9 cellular contexts compared by ENCODE assay signal in genomic region chr17:18318122-18318521, GRCh38. TPM values are rescaled to one million over a fixed set of nuclear protein-coding genes. Genes with fewer than 3 reads are reported as not detected.
DNase-seq lines count a peak whose midpoint lies in the region; ATAC-seq and TF ChIP-seq lines count a peak whose summit lies in the region.
"Had no signal": no experiment of that assay in that cellular context is flagged by ENCODE, and none has a peak within 500 bp of the region (broad histone marks: within the 10 kb centered on the region; RNA-seq: fewer than 3 reads in every experiment).

No MANE protein-coding gene starts in this region.

- no peaks in the 10 kb centered on the region for H3K9me3 Mint-ChIP-seq in CD4-positive, CD25-positive, alpha-beta regulatory T cell
- no peaks in the 10 kb centered on the region for H3K9me3 Mint-ChIP-seq in neural crest cell

- no peak for DNase-seq in CD4-positive, CD25-positive, alpha-beta regulatory T cell
- no peak for DNase-seq in NB4 (ENCODE audit: low read depth)
- no peak for DNase-seq in choroid plexus epithelial cell (ENCODE audit: low read depth)
- no peak for DNase-seq in neural crest cell (ENCODE audit: low read depth, low spot score)
- DNase-seq in mucosa of descending colon, result no peak
- no peak for DNase-seq in OCI-M1 (lab: John Stamatoyannopoulos, UW)
- DNase-seq in hypothalamus (lab: John Stamatoyannopoulos, UW), result no peak
- DNase-seq: activated naive CD4-positive, alpha-beta T cell treated with anti-CD3 and anti-CD28 coated beads, Interleukin-2, amount 50 U/mL, for 16 hours had no signal

- H3K4me3 ChIP-seq in CD4-positive, CD25-positive, alpha-beta regulatory T cell (ENCODE audit: low read depth, low read length), result no peak overlapping the region
- H3K4me3 ChIP-seq in NB4 (ENCODE audit: low read depth, low read length) (peak overlapping the region; percentile 47), choroid plexus epithelial cell (ENCODE audit: low read depth, low read length) (peak overlapping the region; percentile 12), mucosa of descending colon (no peak overlapping the region)

- peaks cover 25% of the 10 kb centered on the region for H3K36me3 Mint-ChIP-seq in CD4-positive, CD25-positive, alpha-beta regulatory T cell
- peaks cover 4% of the 10 kb centered on the region for H3K36me3 Mint-ChIP-seq in neural crest cell (ENCODE audit: low read depth)

- no peak for ATAC-seq in CD4-positive, CD25-positive, alpha-beta regulatory T cell (ENCODE audit: low read depth in 2 of 2)
- no peak for ATAC-seq in GM18858 (IDR thresholded peaks at IDR 0.05; ENCODE audit: unreplicated experiment)
- ATAC-seq in mucosa of descending colon, result no peak

- peaks cover 72% of the 10 kb centered on the region for H3K4me1 ChIP-seq in CD4-positive, CD25-positive, alpha-beta regulatory T cell (ENCODE audit: control insufficient read depth, insufficient read depth, low read length, poor library complexity, severe bottlenecking)
- H3K4me1 ChIP-seq in mucosa of descending colon (ENCODE audit: low read depth), result peaks cover 52% of the 10 kb centered on the region

- H3K27ac ChIP-seq in CD4-positive, CD25-positive, alpha-beta regulatory T cell (ENCODE audit: insufficient read depth, low read length, poor library complexity, severe bottlenecking), result no peak overlapping the region

- no peak for TF ChIP-seq POLR2A in NB4 (IDR thresholded peaks at IDR 0.05; ENCODE audit: extremely low read depth, insufficient read length)

- H3K9me3 ChIP-seq in CD4-positive, CD25-positive, alpha-beta regulatory T cell (ENCODE audit: control insufficient read depth in 2 of 2, low read length in 2 of 2), result no peaks in the 10 kb centered on the region
- H3K9me3 ChIP-seq in mucosa of descending colon, result no peaks in the 10 kb centered on the region

- peak overlapping the region in 1 of 3 donors; percentile 51 for H3K27ac Mint-ChIP-seq in CD4-positive, CD25-positive, alpha-beta regulatory T cell
- no peak overlapping the region for H3K27ac Mint-ChIP-seq in neural crest cell (ENCODE audit: unreplicated experiment)

- intact Hi-C loops in mucosa of descending colon (cut with DNase I, micrococcal nuclease), result no loop called here

- no peaks in the 10 kb centered on the region for H3K27me3 Mint-ChIP-seq in CD4-positive, CD25-positive, alpha-beta regulatory T cell
- no peaks in the 10 kb centered on the region for H3K27me3 Mint-ChIP-seq in neural crest cell (ENCODE audit: low read depth)

- H3K36me3 ChIP-seq in CD4-positive, CD25-positive, alpha-beta regulatory T cell (ENCODE audit: control insufficient read depth, insufficient read depth, low read length), result peaks cover 30% of the 10 kb centered on the region
- peaks cover 4% of the 10 kb centered on the region for H3K36me3 ChIP-seq in mucosa of descending colon (ENCODE audit: low read depth)

- H3K27me3 ChIP-seq in CD4-positive, CD25-positive, alpha-beta regulatory T cell (ENCODE audit: control insufficient read depth, insufficient read depth, low read length), result no peaks in the 10 kb centered on the region

- peaks cover 0 to 90% (median 54%) of the 10 kb centered on the region in 4 donors for H3K4me1 Mint-ChIP-seq in CD4-positive, CD25-positive, alpha-beta regulatory T cell
- H3K4me1 Mint-ChIP-seq in neural crest cell, result peaks cover 39% of the 10 kb centered on the region

- H3K4me3 Mint-ChIP-seq in CD4-positive, CD25-positive, alpha-beta regulatory T cell, result peak overlapping the region in 3 of 4 donors; percentile 62 to 95 (median 73)
- H3K4me3 Mint-ChIP-seq in neural crest cell, result peak overlapping the region; percentile 74

- no peak for TF ChIP-seq CTCF in NB4 (IDR thresholded peaks at IDR 0.05; ENCODE audit: low read depth, low read length)
- no peak for TF ChIP-seq CTCF in choroid plexus epithelial cell (conservative IDR thresholded peaks at IDR 0.05; ENCODE audit: low read depth, low read length)
- no peak for TF ChIP-seq CTCF in neural crest cell (conservative IDR thresholded peaks at IDR 0.05)
- no peak for TF ChIP-seq CTCF in mucosa of descending colon (IDR thresholded peaks at IDR 0.05)

RNA-seq across cellular contexts. Expression of gene SMCR8, which starts 3.0 kb away (rescaled TPM):
- total RNA-seq in CD4-positive, CD25-positive, alpha-beta regulatory T cell, result 48.3 TPM
- 1 to 10 TPM; 3.5 to 6.3 (median 5.2) TPM for polyA plus RNA-seq in CD4-positive, CD25-positive, alpha-beta regulatory T cell
- total RNA-seq in neural crest cell, result 20.2 and 20.8 TPM in 2 replicates
- total RNA-seq in mucosa of descending colon, result 10 to 100 TPM; 20.1 to 24.1 (median 21.9) TPM

RNA-seq across cellular contexts. Expression of gene TOP3A, which starts 3.3 kb away (rescaled TPM):
- 50.4 TPM for total RNA-seq in CD4-positive, CD25-positive, alpha-beta regulatory T cell
- polyA plus RNA-seq in CD4-positive, CD25-positive, alpha-beta regulatory T cell, result 10 to 100 TPM; 17.0 to 19.7 (median 18.4) TPM
- total RNA-seq in neural crest cell, result 98.5 and 107 TPM in 2 replicates
- total RNA-seq in mucosa of descending colon, result 10 to 100 TPM; 27.9 to 39.8 (median 30.1) TPM

RNA-seq across cellular contexts. Expression of gene SHMT1, which starts 45.2 kb away (rescaled TPM):
- total RNA-seq in CD4-positive, CD25-positive, alpha-beta regulatory T cell, result 19.0 TPM
- 10 to 100 TPM; 31.5 to 44.7 (median 35.9) TPM for polyA plus RNA-seq in CD4-positive, CD25-positive, alpha-beta regulatory T cell
- total RNA-seq in neural crest cell (43.9 and 44.6 TPM in 2 replicates), mucosa of descending colon (10 to 100 TPM; 30.0 to 49.3 (median 30.9) TPM)

RNA-seq across cellular contexts. Expression of gene MIEF2, which starts 57.7 kb away (rescaled TPM):
- total RNA-seq in CD4-positive, CD25-positive, alpha-beta regulatory T cell, result 12.1 TPM
- 10 to 100 TPM; 11.7 to 19.9 (median 15.2) TPM for polyA plus RNA-seq in CD4-positive, CD25-positive, alpha-beta regulatory T cell
- total RNA-seq in neural crest cell (8.8 and 12.2 TPM in 2 replicates), mucosa of descending colon (10 to 100 TPM; 13.4 to 20.7 (median 16.4) TPM)

RNA-seq across cellular contexts. Expression of gene EVPLL, which starts 59.5 kb away (rescaled TPM):
- total RNA-seq in CD4-positive, CD25-positive, alpha-beta regulatory T cell, result not detected
- polyA plus RNA-seq in CD4-positive, CD25-positive, alpha-beta regulatory T cell, result under 1 TPM in 1 of 4 donors, not detected in 3; 0.25 TPM
- total RNA-seq in neural crest cell, result not detected in 2 replicates
- total RNA-seq in mucosa of descending colon, result under 1 TPM in 2 of 3 donors, not detected in 1; 0.13 to 0.23 TPM

Comparison
In these comparisons a context has a peak if more than half of its experiments do, and no peak if none do; other contexts are left out.
1. H3K4me3 ChIP-seq: peak in NB4 (single experiment) and choroid plexus epithelial cell (single experiment); none in CD4-positive, CD25-positive, alpha-beta regulatory T cell (single experiment) and mucosa of descending colon (single experiment).